10 cellular contexts compared by ENCODE assay signal in genomic region chr5:123099514-123100151, GRCh38. TPM values are rescaled to one million over a fixed set of nuclear protein-coding genes. Genes with fewer than 3 reads are reported as not detected.
DNase-seq lines count a peak whose midpoint lies in the region; ATAC-seq, FAIRE-seq and TF ChIP-seq lines count a peak whose summit lies in the region.
"Had no signal": no experiment of that assay in that cellular context is flagged by ENCODE, and none has a peak within 500 bp of the region (broad histone marks: within the 10 kb centered on the region; RNA-seq: fewer than 3 reads in every experiment).

No MANE protein-coding gene starts in this region.

- WGBS in K562 (ENCODE audit: insufficient coverage, low coverage, missing lambda C conversion rate) = 12% methylated on average over 32 of the region's 45 CpGs
- WGBS in stomach, 5 donors = 12 to 43% (median 18%) methylated on average over 31 to 45 of the region's 45 CpGs
- WGBS in transverse colon (ENCODE audit: low coverage in 1 of 2), 2 donors = 19% methylated on average over 40 of the region's 45 CpGs; no CpG with 5 or more reads in 1 of the 2 donors

- peak; percentile 58; the same call in 2 of the 3 replicates for ATAC-seq in K562

- in situ Hi-C loops in K562 (cut with MboI) = no loop called here
- in situ Hi-C loops in transverse colon (cut with MboI; ENCODE audit: low pct_ligation_motif_present in 1 of 4, low pct_unique_long_range_greater_than_20kb in 1 of 4, low sequenced_read_pairs in 3 of 4) = no loop called here

- POLR2A ChIA-PET in K562 (lab: Yijun Ruan, JAX) = no interaction called here

- no peak overlapping the region for H3K27ac ChIP-seq in K562 (ENCODE audit: extremely low read depth, low read depth, low read length)
- peak overlapping the region in 1 of 5 donors; percentile 63 for H3K27ac ChIP-seq in stomach
- H3K27ac ChIP-seq in transverse colon = no peak overlapping the region
- no peak overlapping the region for H3K27ac ChIP-seq in Peyer's patch
- H3K27ac ChIP-seq: skin epidermis had no signal

- H4K20me1 ChIP-seq in K562 (replicated peaks; ENCODE audit: control insufficient read depth, insufficient read depth, low read length) = no peaks in the 10 kb centered on the region

- H3K4me2 ChIP-seq in K562 (ENCODE audit: insufficient read depth, low read length) = no peak overlapping the region

- no peaks in the 10 kb centered on the region for H3K9me3 ChIP-seq in K562 (replicated peaks; ENCODE audit: control insufficient read depth, insufficient read depth, low read depth, low read length)
- H3K9me3 ChIP-seq in stomach = peaks cover 0 to 8% (median 0%) of the 10 kb centered on the region in 4 donors
- no peaks in the 10 kb centered on the region for H3K9me3 ChIP-seq in transverse colon
- H3K9me3 ChIP-seq in Peyer's patch = no peaks in the 10 kb centered on the region

- no peak overlapping the region for H3K4me3 ChIP-seq in K562
- peak overlapping the region in 3 of 4 donors; percentile 16 to 39 (median 26) for H3K4me3 ChIP-seq in stomach
- H3K4me3 ChIP-seq in transverse colon = peak overlapping the region in 1 of 4 donors; percentile 17
- H3K4me3 ChIP-seq in Peyer's patch = peak overlapping the region in 1 of 4 donors; percentile 24

- CTCF ChIA-PET in K562 (lab: Yijun Ruan, JAX; ENCODE audit: low intra/inter-chr PET ratio) = no interaction called here

- intact Hi-C loops in K562 (cut with micrococcal nuclease) = no loop called here
- intact Hi-C loops in stomach (cut with DNase I; ENCODE audit: low total_unique reads) = no loop called here
- intact Hi-C loops in transverse colon (cut with DNase I; ENCODE audit: low total_unique reads) = loop anchor here (10.0 kb wide), 1 partner anchor 55 kb away; no protein-coding TSS in a partner anchor

- no peak for TF ChIP-seq EP300 in K562 (IDR thresholded peaks at IDR 0.05; ENCODE audit: low read length)
- no peak for TF ChIP-seq EP300 in stomach (IDR thresholded peaks at IDR 0.05)
- TF ChIP-seq EP300 in transverse colon (IDR thresholded peaks at IDR 0.05; ENCODE audit: low read depth) = no peak

- H3K4me1 ChIP-seq in K562 (replicated peaks in 1 of 2; ENCODE audit: control insufficient read depth in 2 of 2, insufficient read depth in 2 of 2, low read length in 2 of 2) = peaks cover 0 to 12% of the 10 kb centered on the region in 2 experiments; a peak in 2 of 5 replicates
- peaks cover 4 to 31% (median 21%) of the 10 kb centered on the region in 4 donors for H3K4me1 ChIP-seq in stomach
- peaks cover 0 to 12% (median 4%) of the 10 kb centered on the region in 4 donors for H3K4me1 ChIP-seq in transverse colon
- H3K4me1 ChIP-seq in Peyer's patch = peaks cover 0 to 4% (median 0%) of the 10 kb centered on the region in 4 donors

- TF ChIP-seq CTCF in K562 (IDR thresholded peaks at IDR 0.05 in 2 of 3, conservative IDR thresholded peaks at IDR 0.05 in 1 of 3; ENCODE audit: insufficient read depth in 2 of 3, low read depth in 1 of 3, low read length in 3 of 3) = no peak
- TF ChIP-seq CTCF in stomach (IDR thresholded peaks at IDR 0.05) = no peak
- peak in 1 of 5 experiments; percentile 4 for TF ChIP-seq CTCF in transverse colon (IDR thresholded peaks at IDR 0.05)
- TF ChIP-seq CTCF in Peyer's patch (IDR thresholded peaks at IDR 0.05) = no peak

- TF ChIP-seq POLR2A in K562 (conservative IDR thresholded peaks at IDR 0.05) (no peak), stomach (IDR thresholded peaks at IDR 0.05) (no peak), transverse colon (IDR thresholded peaks at IDR 0.05) (no peak), Peyer's patch (IDR thresholded peaks at IDR 0.05) (no peak)

- BruUV-seq in K562 (replicated peaks; lab: Mats Ljungman, UMichigan) = no TSS peak

- H3K79me2 ChIP-seq in K562 (ENCODE audit: control insufficient read depth, insufficient read depth, low read length) = no peaks in the 10 kb centered on the region

- peak; percentile 21 for DNase-seq in NCI-H2107 (lab: John Stamatoyannopoulos, UW)
- no peak for DNase-seq in NCI-H2107 treated with DMSO at 0.1 percent for 48 hours (lab: John Stamatoyannopoulos, UW; ENCODE audit: unreplicated experiment)
- no peak for DNase-seq in K562 (ENCODE audit: extremely low read depth in 1 of 4, low spot score in 3 of 4)
- DNase-seq in iPS-NIHi7 (ENCODE audit: extremely low spot score) = peak; percentile 57
- no peak for DNase-seq in stomach
- no peak for DNase-seq in transverse colon
- DNase-seq in inferior parietal cortex (ENCODE audit: extremely low spot score) = no peak
- DNase-seq in Peyer's patch = no peak

- H3K36me3 ChIP-seq in K562 (ENCODE audit: control insufficient read depth, insufficient read depth, low read length) (no peaks in the 10 kb centered on the region), stomach (peaks cover 0 to 6% (median 0%) of the 10 kb centered on the region in 4 donors), transverse colon (no peaks in the 10 kb centered on the region), Peyer's patch (no peaks in the 10 kb centered on the region)

- H3K9me1 ChIP-seq in K562 (ENCODE audit: control insufficient read depth, insufficient read depth, low read length) = no peaks in the 10 kb centered on the region

- H2AFZ ChIP-seq in K562 (ENCODE audit: low read depth, low read length) = no peak overlapping the region

- H3K9ac ChIP-seq in K562 (ENCODE audit: insufficient read depth in 1 of 2, low read depth in 2 of 2, low read length in 2 of 2) = no peak overlapping the region

- FAIRE-seq in K562 (lab: Jason Lieb, UNC) = no peak
- FAIRE-seq: colon had no signal

- peaks cover 42 to 43% of the 10 kb centered on the region in 2 experiments for H3K27me3 ChIP-seq in K562 (ENCODE audit: control insufficient read depth in 2 of 2, insufficient read depth in 2 of 2, low read length in 2 of 2)
- peaks cover 10 to 64% (median 40%) of the 10 kb centered on the region in 3 donors for H3K27me3 ChIP-seq in stomach
- peaks cover 83% of the 10 kb centered on the region for H3K27me3 ChIP-seq in transverse colon
- H3K27me3 ChIP-seq in Peyer's patch = peaks cover 0 to 20% of the 10 kb centered on the region in 2 donors

- TF ChIP-seq RAD21 in K562 (CRISPR knock-in tag; conservative IDR thresholded peaks at IDR 0.05 in 1 of 2, IDR thresholded peaks at IDR 0.05 in 1 of 2) = no peak

TF ChIP-seq in K562, 482 proteins besides CTCF, POLR2A, EP300 and RAD21:
- TF ChIP-seq THAP12 (CRISPR knock-in tag; IDR thresholded peaks at IDR 0.05) = no peak
- TF ChIP-seq CEBPG (CRISPR knock-in tag; IDR thresholded peaks at IDR 0.05) = no peak
- no peak for TF ChIP-seq CEBPG (tag; conservative IDR thresholded peaks at IDR 0.05 in 1 of 2, IDR thresholded peaks at IDR 0.05 in 1 of 2)
- 0 out of 2 replicates have a peak, but pooled peaks have one; percentile 39 for TF ChIP-seq ZNF124 (CRISPR knock-in tag; IDR thresholded peaks at IDR 0.05)
- TF ChIP-seq CBX2 (IDR thresholded peaks at IDR 0.05; ENCODE audit: insufficient read depth, low read length, poor library complexity, severe bottlenecking) = no peak
- no peak for TF ChIP-seq HDAC6 (IDR thresholded peaks at IDR 0.05; ENCODE audit: low read depth, low read length)

RNA-seq across cellular contexts. Expression of gene PRDM6, which starts 10.6 kb away (rescaled TPM):
- not detected in 2 replicates for total RNA-seq in K562 (2011; cell fraction: chromatin; rRNA removed; ENCODE audit: low replicate concordance)
- not detected in 2 replicates for total RNA-seq in K562 (2011; cell fraction: nucleolus; rRNA removed)
- not detected in 2 replicates for total RNA-seq in K562 (2011; cell fraction: nucleoplasm; rRNA removed)
- total RNA-seq in K562 (2014; rRNA removed) (0.05 TPM in 1 of 2 replicates, not detected in the other), K562 (2014; rRNA removed; fragmentation: Illumina TruSeq; extraction: Trizol) (not detected in 2 replicates), K562 (2015; rRNA removed; fragmentation: Illumina TruSeq; extraction: Trizol) (not detected in 2 replicates), K562 (2021) (not detected in 2 replicates), stomach (10 to 100 TPM in 1 of 5 donors, 1 to 10 TPM in 1, under 1 TPM in 3; under 0.01 to 24.2 (median 0.87) TPM), transverse colon (1 to 10 TPM; 1.2 to 4.0 (median 2.0) TPM), Peyer's patch (1 to 10 TPM in 1 of 4 donors, under 1 TPM in 3; 0.27 to 8.3 (median 0.51) TPM)
- polyA plus RNA-seq in K562 (2011; rRNA removed) (not detected in 2 replicates), K562 (2014; fragmentation: Illumina TruSeq; extraction: Trizol) (0.07 TPM in 1 of 2 replicates, not detected in the other), K562 (2014; fragmentation: Nextera tagmentation; extraction: Ambion mirVana) (under 1 TPM in 1 of 2 experiments, not detected in 1; 0.01 TPM), K562 (2014; rRNA removed) (0.01 TPM in 1 of 2 replicates, not detected in the other), stomach (1 to 10 TPM in 1 of 3 donors, under 1 TPM in 2; 0.15 to 1.8 (median 0.19) TPM)
- not detected in 2 replicates for polyA plus RNA-seq in K562 (2011; cell fraction: cytosol; rRNA removed)
- polyA plus RNA-seq in K562 (2011; cell fraction: nucleus; rRNA removed) = 0.01 TPM in 1 of 2 replicates, not detected in the other
- 0.03 TPM in 1 of 2 replicates, not detected in the other for polyA plus RNA-seq in K562 (2012)
- polyA minus RNA-seq in K562 (2011; rRNA and poly(A)+ RNA removed) = not detected in 2 replicates
- polyA minus RNA-seq in K562 (2011; cell fraction: cytosol; rRNA and poly(A)+ RNA removed) = not detected in 2 replicates
- not detected in 2 replicates for polyA minus RNA-seq in K562 (2011; cell fraction: nucleus; rRNA and poly(A)+ RNA removed)

Comparison
In these comparisons a context has a peak if more than half of its experiments do, and no peak if none do; other contexts are left out.
1. DNase-seq: peak in NCI-H2107 (single experiment) and iPS-NIHi7 (single experiment); none in NCI-H2107 treated with DMSO at 0.1 percent for 48 hours (single experiment), K562 (0 of 4), stomach (single experiment), transverse colon (single experiment), inferior parietal cortex (single experiment) and Peyer's patch (0 of 3).